ENCODE assay signal across 13 cellular contexts in the genomic region with DNA sequence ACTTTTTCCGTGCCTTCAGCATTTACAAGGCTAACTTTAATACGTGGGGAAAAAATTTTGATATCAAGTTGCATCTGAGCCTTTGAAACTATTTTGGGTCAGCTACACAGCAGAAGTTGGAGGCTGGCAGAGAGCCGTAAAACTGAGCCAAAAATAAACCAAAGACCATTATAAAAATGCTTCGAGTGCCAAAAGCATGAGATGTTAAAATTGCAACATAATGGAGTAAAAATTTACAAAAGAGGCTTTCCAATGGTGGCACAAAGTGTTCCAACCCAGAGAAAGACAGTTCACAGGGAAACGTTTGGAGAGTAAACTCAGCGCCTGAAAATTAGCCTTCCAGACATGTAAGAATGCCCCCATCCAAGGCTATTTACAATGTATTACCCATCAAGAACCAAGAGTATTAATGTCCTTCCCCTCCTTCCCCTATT.
DNase-seq lines count a peak whose midpoint lies in the region; ATAC-seq and TF ChIP-seq lines count a peak whose summit lies in the region.
"Had no signal": no experiment of that assay in that cellular context is flagged by ENCODE, and none has a peak within 500 bp of the region (broad histone marks: within the 10 kb centered on the region; RNA-seq: fewer than 3 reads in every experiment).

No MANE protein-coding gene starts in this region.

- H2AFZ ChIP-seq in IMR-90 (replicated peaks; ENCODE audit: low read length, poor library complexity): no peak overlapping the region

- peak overlapping the region; percentile 87 for H3K4me2 ChIP-seq in IMR-90 (ENCODE audit: low read depth, low read length)

- no CpG with 5 or more reads among the region's 6 CpGs for WGBS in IMR-90 (ENCODE audit: extremely low coverage in 2 of 2, insufficient read length in 1 of 2), 2 experiments

- no peak overlapping the region for H3K56ac ChIP-seq in IMR-90 (ENCODE audit: extremely low read depth, insufficient read depth, low read length)

- peak overlapping the region; percentile 68; the same call in 1 of the 2 replicates for H4K91ac ChIP-seq in IMR-90 (ENCODE audit: insufficient read depth, low read depth, low read length)

- peak; percentile 11; the same call in 1 of the 2 replicates for TF ChIP-seq RAD21 in IMR-90 (IDR thresholded peaks at IDR 0.05; ENCODE audit: low read length)

- no peaks in the 10 kb centered on the region; the same call in none of the 2 replicates for H3K27me3 ChIP-seq in IMR-90 (ENCODE audit: control insufficient read depth, insufficient read depth, low read length)
- H3K27me3 ChIP-seq: SJSA1 had no signal

- TF ChIP-seq POLR2A in IMR-90 (IDR thresholded peaks at IDR 0.05; ENCODE audit: low read depth, low read length): no peak

- H4K8ac ChIP-seq in IMR-90 (ENCODE audit: low read depth in 2 of 2, low read length in 2 of 2): peak overlapping the region in 1 of 2 experiments; percentile 62; a peak in 2 of 4 replicates

- H3K27ac Mint-ChIP-seq in chondrocyte (ENCODE audit: unreplicated experiment) (peak overlapping the region; percentile 81), Calu3 (ENCODE audit: unreplicated experiment) (no peak overlapping the region)
- H3K27ac Mint-ChIP-seq: naive thymus-derived CD4-positive, alpha-beta T cell had no signal

- dilution Hi-C loops in IMR-90 (cut with HindIII; ENCODE audit: low sequenced_read_pairs, unreplicated experiment): no loop called here

- peak overlapping the region; percentile 65 for H3K14ac ChIP-seq in IMR-90 (replicated peaks; ENCODE audit: low read depth, low read length)

- CTCF ChIA-PET in IMR-90 (lab: Yijun Ruan, JAX): interaction anchor here (0.5 to 1.0 kb wide), 2 partner anchors 9 to 328 kb away, joined by 3 read pairs; no protein-coding TSS in a partner anchor
- CTCF ChIA-PET in Calu3 (lab: Charles Lee): no interaction called here

- intact Hi-C loops in IMR-90 (cut with micrococcal nuclease): loop anchor here (2.0 kb wide), 1 partner anchor 348 kb away; no protein-coding TSS in a partner anchor
- intact Hi-C loops in Calu3 (cut with micrococcal nuclease; ENCODE audit: unreplicated experiment): no loop called here

- POLR2A ChIA-PET in IMR-90 (lab: Charles Lee; ENCODE audit: unreplicated experiment): no interaction called here

- H2BK20ac ChIP-seq in IMR-90 (ENCODE audit: low read depth, low read length): peak overlapping the region; percentile 79; the same call in 1 of the 2 replicates

- no peak for TF ChIP-seq CTCF in IMR-90 (conservative IDR thresholded peaks at IDR 0.05; ENCODE audit: low read depth, low read length)
- no peak for TF ChIP-seq CTCF in chondrocyte (IDR thresholded peaks at IDR 0.05)
- TF ChIP-seq CTCF in Calu3 (IDR thresholded peaks at IDR 0.05; ENCODE audit: unreplicated experiment): no peak

- peak; percentile 84 for ATAC-seq in IMR-90 (ENCODE audit: low read depth)
- ATAC-seq: naive thymus-derived CD4-positive, alpha-beta T cell had no signal

- H2BK5ac ChIP-seq in IMR-90 (ENCODE audit: low read depth, low read length, poor library complexity, severe bottlenecking): no peak overlapping the region

- H3K9ac ChIP-seq in IMR-90 (ENCODE audit: low read depth, low read length): no peak overlapping the region

- peak; percentile 85 for DNase-seq in IMR-90
- DNase-seq in chondrocyte (ENCODE audit: low spot score): no peak
- peak; percentile 21 for DNase-seq in mucosa of gallbladder (ENCODE audit: low spot score)
- DNase-seq in ureter (ENCODE audit: low spot score): peak; percentile 64
- no peak for DNase-seq in NCI-H2107 treated with DMSO at 0.1 percent for 48 hours (lab: John Stamatoyannopoulos, UW; ENCODE audit: unreplicated experiment)
- DNase-seq in Calu3: no peak
- no peak for DNase-seq in ecto neural progenitor cell (ENCODE audit: low spot score)
- DNase-seq: activated CD4-positive, alpha-beta T cell treated with anti-CD3 and anti-CD28 coated beads for 1 hour; activated effector memory CD4-positive, alpha-beta T cell treated with anti-CD3 and anti-CD28 coated beads, Interleukin-2, amount 50 U/mL, for 16 hours; naive thymus-derived CD4-positive, alpha-beta T cell; NCI-H510A; stimulated activated CD4-positive, alpha-beta T cell treated with anti-CD3 and anti-CD28 coated beads, Interleukin-4, amount 100 ng/mL, for 4 hours had no signal

- H3K9me3 ChIP-seq in IMR-90 (ENCODE audit: control insufficient read depth, insufficient read depth, low read length): no peaks in the 10 kb centered on the region
- H3K9me3 ChIP-seq: SJSA1 had no signal

- no peak overlapping the region for H4K5ac ChIP-seq in IMR-90 (ENCODE audit: low read depth, low read length)

- H3K18ac ChIP-seq in IMR-90 (ENCODE audit: low read depth, low read length): peak overlapping the region; percentile 68; the same call in 1 of the 2 replicates

- H3K9me1 ChIP-seq in IMR-90 (ENCODE audit: insufficient read depth, low read length): peaks cover 5% of the 10 kb centered on the region; the same call in 1 of the 2 replicates

- no peak overlapping the region for H3K4me3 Mint-ChIP-seq in chondrocyte (ENCODE audit: unreplicated experiment)
- H3K4me3 Mint-ChIP-seq in Calu3 (ENCODE audit: low read depth, unreplicated experiment): no peak overlapping the region
- H3K4me3 Mint-ChIP-seq: naive thymus-derived CD4-positive, alpha-beta T cell had no signal

- H3K36me3 Mint-ChIP-seq in chondrocyte (ENCODE audit: low read depth) (peaks cover 1% of the 10 kb centered on the region), Calu3 (ENCODE audit: insufficient read depth, unreplicated experiment) (no peaks in the 10 kb centered on the region)
- H3K36me3 Mint-ChIP-seq: naive thymus-derived CD4-positive, alpha-beta T cell had no signal

- H3K23ac ChIP-seq in IMR-90 (ENCODE audit: low read depth, low read length): no peak overlapping the region

- H3K79me1 ChIP-seq in IMR-90 (ENCODE audit: low read depth in 1 of 2, low read length in 2 of 2): no peaks in the 10 kb centered on the region

- H3K9me3 Mint-ChIP-seq in chondrocyte (ENCODE audit: low read depth): no peaks in the 10 kb centered on the region
- peaks cover 5% of the 10 kb centered on the region for H3K9me3 Mint-ChIP-seq in Calu3 (ENCODE audit: low read depth, unreplicated experiment)

- H4K20me1 ChIP-seq in IMR-90 (ENCODE audit: insufficient read depth, low read length): no peaks in the 10 kb centered on the region

- peak overlapping the region; percentile 87 for H2BK120ac ChIP-seq in IMR-90 (ENCODE audit: low read depth, low read length)

- H3K27me3 Mint-ChIP-seq in chondrocyte (ENCODE audit: low read depth) (peaks cover 11% of the 10 kb centered on the region), Calu3 (ENCODE audit: unreplicated experiment) (no peaks in the 10 kb centered on the region)
- H3K27me3 Mint-ChIP-seq: naive thymus-derived CD4-positive, alpha-beta T cell had no signal

- H3K4ac ChIP-seq in IMR-90 (ENCODE audit: low read depth, low read length): peak overlapping the region; percentile 85; the same call in 1 of the 2 replicates

- H3K27ac ChIP-seq in IMR-90 (ENCODE audit: insufficient read depth, low read length): no peak overlapping the region
- H3K27ac ChIP-seq: SJSA1 had no signal

- no peak overlapping the region for H2AK5ac ChIP-seq in IMR-90 (ENCODE audit: low read depth, low read length)

- no peak overlapping the region for H2AK9ac ChIP-seq in IMR-90 (replicated peaks; ENCODE audit: low read depth, low read length, poor library complexity)

- H3K36me3 ChIP-seq in IMR-90 (ENCODE audit: control insufficient read depth, insufficient read depth, low read length): no peaks in the 10 kb centered on the region
- H3K36me3 ChIP-seq: SJSA1 had no signal

- H3K4me1 ChIP-seq in IMR-90 (ENCODE audit: control insufficient read depth, insufficient read depth, low read length): peaks cover 9% of the 10 kb centered on the region; the same call in 1 of the 2 replicates

- H3K4me1 Mint-ChIP-seq in chondrocyte (ENCODE audit: low read depth): peaks cover 30% of the 10 kb centered on the region
- no peaks in the 10 kb centered on the region for H3K4me1 Mint-ChIP-seq in Calu3 (ENCODE audit: low read depth, unreplicated experiment)
- H3K4me1 Mint-ChIP-seq: naive thymus-derived CD4-positive, alpha-beta T cell had no signal

- BruUV-seq in IMR-90 (replicated peaks; lab: Mats Ljungman, UMichigan) (no TSS peak), Calu3 (replicated peaks; lab: Mats Ljungman, UMichigan) (no TSS peak)

- H2BK15ac ChIP-seq in IMR-90 (ENCODE audit: low read depth, low read length): 0 out of 3 replicates have a peak overlapping the region, but pooled peaks have one; percentile 47

- in situ Hi-C loops in IMR-90 (cut with MboI; ENCODE audit: low sequenced_read_pairs): loop anchor here (10.0 kb wide), 1 partner anchor 186 kb away; a partner anchor contains a TSS

- H3K4me3 ChIP-seq in IMR-90 (ENCODE audit: insufficient read depth, low read depth, low read length): no peak overlapping the region
- H3K4me3 ChIP-seq: SJSA1 had no signal

TF ChIP-seq in IMR-90, 13 proteins besides CTCF, POLR2A, EP300 and RAD21:
- no peak for TF ChIP-seq BHLHE40 (IDR thresholded peaks at IDR 0.05; ENCODE audit: low read depth, low read length)
- peak; percentile 91 for TF ChIP-seq CEBPB (IDR thresholded peaks at IDR 0.05; ENCODE audit: low read depth, low read length)
- TF ChIP-seq, protein P1, sequence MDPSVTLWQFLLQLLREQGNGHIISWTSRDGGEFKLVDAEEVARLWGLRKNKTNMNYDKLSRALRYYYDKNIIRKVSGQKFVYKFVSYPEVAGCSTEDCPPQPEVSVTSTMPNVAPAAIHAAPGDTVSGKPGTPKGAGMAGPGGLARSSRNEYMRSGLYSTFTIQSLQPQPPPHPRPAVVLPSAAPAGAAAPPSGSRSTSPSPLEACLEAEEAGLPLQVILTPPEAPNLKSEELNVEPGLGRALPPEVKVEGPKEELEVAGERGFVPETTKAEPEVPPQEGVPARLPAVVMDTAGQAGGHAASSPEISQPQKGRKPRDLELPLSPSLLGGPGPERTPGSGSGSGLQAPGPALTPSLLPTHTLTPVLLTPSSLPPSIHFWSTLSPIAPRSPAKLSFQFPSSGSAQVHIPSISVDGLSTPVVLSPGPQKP (IDR thresholded peaks at IDR 0.05; ENCODE audit: borderline replicate concordance, low read depth, low read length): no peak
- no peak for TF ChIP-seq MXI1 (IDR thresholded peaks at IDR 0.05; ENCODE audit: borderline replicate concordance, low read depth, low read length)
- no peak for TF ChIP-seq RCOR1 (IDR thresholded peaks at IDR 0.05; ENCODE audit: insufficient replicate concordance, low read length)
- 0 out of 2 replicates have a peak, but pooled peaks have one; percentile 12 for TF ChIP-seq FOS (IDR thresholded peaks at IDR 0.05; ENCODE audit: low read depth, low read length)

Comparison
In these comparisons a context has a peak if more than half of its experiments do, and no peak if none do; other contexts are left out.
1. DNase-seq: peak in IMR-90 (single experiment), mucosa of gallbladder (single experiment) and ureter (single experiment); none in chondrocyte (single experiment), NCI-H2107 treated with DMSO at 0.1 percent for 48 hours (single experiment), Calu3 (single experiment) and ecto neural progenitor cell (single experiment).